Comparison of ENCODE assay signal across 9 cellular contexts in genomic region chr3:197791120-197792018, GRCh38. TPM values are rescaled to one million over a fixed set of nuclear protein-coding genes. Genes with fewer than 3 reads are reported as not detected.
DNase-seq lines count a peak whose midpoint lies in the region; ATAC-seq, FAIRE-seq and TF ChIP-seq lines count a peak whose summit lies in the region.
"Had no signal": no experiment of that assay in that cellular context is flagged by ENCODE, and none has a peak within 500 bp of the region (broad histone marks: within the 10 kb centered on the region; RNA-seq: fewer than 3 reads in every experiment).

Gene LRCH3, plus strand, starts transcription at chr3:197791254. Its CDS starts 25 bp downstream, at chr3:197791279.

- FAIRE-seq in GM19239 (lab: Jason Lieb, UNC) (peak; percentile 39), HepG2 (lab: Jason Lieb, UNC) (no peak)
- FAIRE-seq: islet of Langerhans had no signal

- in situ Hi-C loops in HepG2 (cut with HindIII; ENCODE audit: extremely low pct_ligation_motif_present, low pct_unique_long_range_greater_than_20kb): no loop called here

- H4K20me1 ChIP-seq in BLaER1 (peaks cover 36% of the 10 kb centered on the region), HepG2 (ENCODE audit: insufficient read depth, low read length) (peaks cover 13% of the 10 kb centered on the region; the same call in 1 of the 2 replicates)

- ATAC-seq in HG03439 (IDR thresholded peaks at IDR 0.05; ENCODE audit: unreplicated experiment): peak; percentile 81
- ATAC-seq in HepG2: peak; percentile 86

- H3K27ac ChIP-seq in BLaER1 (peak within 1 kb of the TSS; percentile 98), HepG2 (ENCODE audit: extremely low read length, insufficient read depth, low read length) (peak within 1 kb of the TSS; percentile 93)

- TF ChIP-seq EP300 in HepG2 (IDR thresholded peaks at IDR 0.05; ENCODE audit: low read depth in 2 of 2, low read length in 2 of 2) (no peak), HepG2 (CRISPR knock-in tag; IDR thresholded peaks at IDR 0.05; ENCODE audit: borderline replicate concordance) (no peak)

- peaks cover 14% of the 10 kb centered on the region; the same call in 1 of the 2 replicates for H3K36me3 ChIP-seq in BLaER1
- no peaks in the 10 kb centered on the region; a peak in 1 of 5 replicates for H3K36me3 ChIP-seq in HepG2 (replicated peaks in 1 of 2; ENCODE audit: control insufficient read depth in 1 of 2, insufficient read depth in 2 of 2, low read length in 2 of 2)

- TF ChIP-seq POLR2A in HepG2 (IDR thresholded peaks at IDR 0.05; ENCODE audit: insufficient read depth in 1 of 2, low read depth in 2 of 2, low read length in 2 of 2): peak; percentile 93 to 99

- no peaks in the 10 kb centered on the region for H3K9me3 ChIP-seq in BLaER1
- no peaks in the 10 kb centered on the region for H3K9me3 ChIP-seq in HepG2 (ENCODE audit: low read length)

- H3K4me3 ChIP-seq in BLaER1 (peak within 1 kb of the TSS; percentile 94), HepG2 (replicated peaks in 1 of 3; ENCODE audit: insufficient read depth in 1 of 3, low read depth in 2 of 3, low read length in 3 of 3) (peak within 1 kb of the TSS; percentile 92 to 100 (median 96))

- H3K9ac ChIP-seq in BLaER1 (peak within 1 kb of the TSS; percentile 98), HepG2 (ENCODE audit: insufficient read depth, low read depth, low read length) (peak within 1 kb of the TSS; percentile 97)

- no peak within 1 kb of the TSS for H2AFZ ChIP-seq in HepG2 (ENCODE audit: low read length)

- no peak for TF ChIP-seq RAD21 in HepG2 (CRISPR knock-in tag; IDR thresholded peaks at IDR 0.05)

- peaks cover 47% of the 10 kb centered on the region for H3K79me2 ChIP-seq in HepG2 (ENCODE audit: insufficient read depth, low read length)

- DNase-seq in GM19239 (ENCODE audit: insufficient read length, low spot score) (peak; percentile 61), NCI-H69 (lab: John Stamatoyannopoulos, UW) (peak; percentile 88), dermis microvascular lymphatic vessel endothelial cell (ENCODE audit: low read depth in 2 of 2) (peak; percentile 52 to 85), HepG2 (ENCODE audit: low spot score) (peak; percentile 56)
- peak; percentile 82 to 85 for DNase-seq in activated CD4-positive, alpha-beta T cell treated with anti-CD3 and anti-CD28 coated beads, Interleukin-2, amount 50 U/mL, for 48 hours
- DNase-seq in stimulated activated CD4-positive, alpha-beta T cell treated with anti-CD3 and anti-CD28 coated beads, Interleukin-2, amount 100 ng/mL, for 48 hours: peak; percentile 76 to 83

- POLR2A ChIA-PET in HepG2 (lab: Yijun Ruan, JAX): interaction anchor here (0.7 to 1.7 kb wide), 4 partner anchors 29 to 201 kb away, joined by 3 to 15 read pairs (median 4); no protein-coding TSS in a partner anchor

- H3K4me1 ChIP-seq in BLaER1: peaks cover 24% of the 10 kb centered on the region
- H3K4me1 ChIP-seq in HepG2 (ENCODE audit: insufficient read depth, low read length): peaks cover 53% of the 10 kb centered on the region

- no peak; the same call in none of the 2 replicates for TF ChIP-seq CTCF in HepG2 (CRISPR knock-in tag; IDR thresholded peaks at IDR 0.05)

- no TSS peak for BruUV-seq in HepG2 (replicated peaks; lab: Mats Ljungman, UMichigan)

- CTCF ChIA-PET in HepG2 (lab: Yijun Ruan, JAX; ENCODE audit: low intra/inter-chr PET ratio, low total read pairs): no interaction called here

- no peaks in the 10 kb centered on the region for H3K27me3 ChIP-seq in BLaER1
- H3K27me3 ChIP-seq in HepG2 (ENCODE audit: control insufficient read depth in 1 of 2, insufficient read depth in 2 of 2, low read length in 2 of 2): no peaks in the 10 kb centered on the region; a peak in 1 of 5 replicates

- H3K4me2 ChIP-seq in BLaER1: peak within 1 kb of the TSS; percentile 80
- H3K4me2 ChIP-seq in HepG2 (ENCODE audit: low read depth, low read length): peak within 1 kb of the TSS; percentile 85

- intact Hi-C loops in HepG2 (cut with micrococcal nuclease; ENCODE audit: unreplicated experiment): loop anchor here (5.0 kb wide), 1 partner anchor 39 kb away; no protein-coding TSS in a partner anchor

- WGBS in HepG2 (ENCODE audit: low lambda C conversion rate): 2% methylated on average over 22 of the region's 90 CpGs

TF ChIP-seq in HepG2, 621 proteins besides CTCF, POLR2A, EP300 and RAD21 (continues in another document):
- TF ChIP-seq ZFY (CRISPR knock-in tag; IDR thresholded peaks at IDR 0.05) (peak; percentile 95), ZNF230 (CRISPR knock-in tag; IDR thresholded peaks at IDR 0.05) (peak; percentile 62; the same call in 1 of the 2 replicates), POLR2G (IDR thresholded peaks at IDR 0.05; ENCODE audit: low read depth, low read length) (peak; percentile 98), IKZF1 (IDR thresholded peaks at IDR 0.05) (no peak), KDM6A (CRISPR knock-in tag; IDR thresholded peaks at IDR 0.05; ENCODE audit: low read depth) (no peak), SATB2 (CRISPR knock-in tag; IDR thresholded peaks at IDR 0.05) (0 out of 2 replicates have a peak, but pooled peaks have one; percentile 49), ZNF563 (CRISPR knock-in tag; IDR thresholded peaks at IDR 0.05) (peak; percentile 91), ZNF782 (CRISPR knock-in tag; IDR thresholded peaks at IDR 0.05; ENCODE audit: borderline replicate concordance) (peak; percentile 90), ZBTB20 (CRISPR knock-in tag; IDR thresholded peaks at IDR 0.05; ENCODE audit: borderline replicate concordance, low read depth) (no peak), FOXK1 (CRISPR knock-in tag; IDR thresholded peaks at IDR 0.05; ENCODE audit: borderline replicate concordance, low read depth) (peak; percentile 56; the same call in 1 of the 2 replicates), CBFB (CRISPR knock-in tag; IDR thresholded peaks at IDR 0.05) (peak; percentile 87; the same call in 1 of the 2 replicates), ZNF20 (CRISPR knock-in tag; IDR thresholded peaks at IDR 0.05) (no peak), KAT8 (CRISPR knock-in tag; IDR thresholded peaks at IDR 0.05) (peak; percentile 90), BCLAF1 (IDR thresholded peaks at IDR 0.05) (no peak), FOSL1 (CRISPR knock-in tag; IDR thresholded peaks at IDR 0.05; ENCODE audit: borderline replicate concordance) (no peak), HMG20A (CRISPR knock-in tag; IDR thresholded peaks at IDR 0.05; ENCODE audit: borderline replicate concordance) (no peak)

RNA-seq across cellular contexts. Expression of gene LRCH3, which starts in this region (rescaled TPM):
- total RNA-seq in dermis microvascular lymphatic vessel endothelial cell (60.5 and 74.2 TPM in 2 replicates), HepG2 (2016; rRNA removed; fragmentation: Illumina TruSeq; extraction: Trizol) (25.5 and 37.8 TPM in 2 replicates)
- 218 and 232 TPM in 2 replicates for total RNA-seq in HepG2 (2016; cell fraction: cytosol; rRNA removed; fragmentation: Illumina TruSeq; extraction: Trizol; ENCODE audit: low read depth)
- 24.4 and 24.7 TPM in 2 replicates for total RNA-seq in HepG2 (2016; cell fraction: insoluble cytoplasmic fraction; rRNA removed; fragmentation: Illumina TruSeq; extraction: Trizol)
- total RNA-seq in HepG2 (2016; cell fraction: membrane; rRNA removed; fragmentation: Illumina TruSeq; extraction: Trizol): 46.4 and 46.7 TPM in 2 replicates
- 44.1 and 49.3 TPM in 2 replicates for total RNA-seq in HepG2 (2016; cell fraction: nucleus; rRNA removed; fragmentation: Illumina TruSeq; extraction: Trizol)
- 96.6 and 103 TPM in 2 replicates for polyA plus RNA-seq in HepG2 (2011; rRNA removed)
- polyA plus RNA-seq in HepG2 (2011; cell fraction: cytosol; rRNA removed): 28.4 and 40.4 TPM in 2 replicates
- polyA plus RNA-seq in HepG2 (2011; cell fraction: nucleus; rRNA removed): 91.5 and 98.6 TPM in 2 replicates
- 19.7 TPM in 2 replicates for polyA plus RNA-seq in HepG2 (2012)
- 1.0 and 1.9 TPM in 2 replicates for polyA plus RNA-seq in HepG2 (2016; cell fraction: cytosol; fragmentation: Illumina TruSeq; extraction: Trizol; ENCODE audit: low read depth)
- 21.2 and 31.8 TPM in 2 replicates for polyA plus RNA-seq in HepG2 (2016; cell fraction: insoluble cytoplasmic fraction; fragmentation: Illumina TruSeq; extraction: Trizol; ENCODE audit: low read depth)
- 4.6 and 5.7 TPM in 2 replicates for polyA plus RNA-seq in HepG2 (2016; cell fraction: membrane; fragmentation: Illumina TruSeq; extraction: Trizol; ENCODE audit: low read depth)
- polyA plus RNA-seq in HepG2 (2016; cell fraction: nucleus; fragmentation: Illumina TruSeq; extraction: Trizol; ENCODE audit: insufficient read depth, low read depth): 50.6 and 53.6 TPM in 2 replicates
- polyA minus RNA-seq in HepG2 (2011; rRNA and poly(A)+ RNA removed; ENCODE audit: low replicate concordance): 101 and 103 TPM in 2 replicates
- 46.1 and 64.4 TPM in 2 replicates for polyA minus RNA-seq in HepG2 (2011; cell fraction: cytosol; rRNA and poly(A)+ RNA removed)
- 104 and 122 TPM in 2 replicates for polyA minus RNA-seq in HepG2 (2011; cell fraction: nucleus; rRNA and poly(A)+ RNA removed)

Comparison
In these comparisons a context has a peak if more than half of its experiments do, and no peak if none do; other contexts are left out.
1. Peak in every context shown above with its lines: DNase-seq, ATAC-seq, H3K4me3 ChIP-seq and H3K27ac ChIP-seq.